Comparison of ENCODE assay signal across 12 cellular contexts in the genomic region with DNA sequence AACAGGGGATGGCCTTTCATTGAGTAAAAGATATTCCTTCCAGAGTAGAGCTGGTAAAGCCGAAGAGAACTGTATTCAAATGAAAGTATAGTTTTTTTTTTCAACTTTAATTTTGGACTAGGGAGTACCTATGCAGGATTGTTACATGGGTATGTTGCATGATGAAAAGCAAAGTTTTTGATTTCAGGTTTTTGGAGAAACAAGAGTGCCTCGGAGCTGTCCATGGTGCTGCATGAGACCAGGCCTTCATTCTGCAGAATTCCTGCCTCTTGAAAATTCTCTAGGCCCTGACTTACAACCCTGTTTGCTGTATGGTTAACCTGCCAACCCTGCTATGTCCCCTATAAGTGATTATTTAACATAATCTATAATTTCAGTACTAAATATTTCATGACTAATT.
DNase-seq lines count a peak whose midpoint lies in the region; ATAC-seq and TF ChIP-seq lines count a peak whose summit lies in the region.
"Had no signal": no experiment of that assay in that cellular context is flagged by ENCODE, and none has a peak within 500 bp of the region (broad histone marks: within the 10 kb centered on the region; RNA-seq: fewer than 3 reads in every experiment).

No MANE protein-coding gene starts in this region.

- no peak overlapping the region for H3K9ac ChIP-seq in H9 (ENCODE audit: extremely low read depth, insufficient read length, low read length)

- H3K18ac ChIP-seq in H9 (ENCODE audit: insufficient read length, low read depth, low read length), result no peak overlapping the region

- WGBS in H9 (ENCODE audit: extremely low coverage, insufficient read length, low lambda C conversion rate), result no CpG with 5 or more reads among the region's 2 CpGs

- no peak overlapping the region for H3K4ac ChIP-seq in H9 (ENCODE audit: low read depth, low read length)

- no peaks in the 10 kb centered on the region for H3K79me1 ChIP-seq in H9 (ENCODE audit: insufficient read depth, low read depth, low read length, poor library complexity, severe bottlenecking)

- ATAC-seq in GM21381 (IDR thresholded peaks at IDR 0.05; ENCODE audit: unreplicated experiment), result no peak
- ATAC-seq in GM21447 (IDR thresholded peaks at IDR 0.05; ENCODE audit: unreplicated experiment), result no peak
- ATAC-seq: CD8-positive, alpha-beta T cell had no signal

- H4K20me1 ChIP-seq in H9 (ENCODE audit: control insufficient read depth, insufficient read depth, insufficient read length), result no peaks in the 10 kb centered on the region

- H2BK5ac ChIP-seq in H9 (ENCODE audit: insufficient read length, low read length), result no peak overlapping the region

- no peak overlapping the region for H2BK120ac ChIP-seq in H9 (ENCODE audit: low read depth, low read length, poor library complexity, severe bottlenecking)

- no peak overlapping the region for H4K91ac ChIP-seq in H9 (ENCODE audit: insufficient read length, low read depth, low read length)

- no peak overlapping the region for H2AK5ac ChIP-seq in H9 (ENCODE audit: insufficient read length, low read length)

- no peak overlapping the region for H2BK20ac ChIP-seq in H9 (ENCODE audit: low read depth, low read length, poor library complexity, severe bottlenecking)

- no peak overlapping the region for H4K5ac ChIP-seq in H9 (ENCODE audit: insufficient read length, low read depth, low read length)

- H3K56ac ChIP-seq in H9 (ENCODE audit: insufficient read length, low read depth, low read length), result no peak overlapping the region

- H2BK12ac ChIP-seq in H9 (ENCODE audit: insufficient read length, low read depth, low read length), result no peak overlapping the region

- H3K27me3 Mint-ChIP-seq in H9 (ENCODE audit: low read depth) (no peaks in the 10 kb centered on the region; the same call in 1 of the 2 replicates), neural crest cell (ENCODE audit: low read depth) (no peaks in the 10 kb centered on the region)

- no peaks in the 10 kb centered on the region for H3K9me3 ChIP-seq in H9 (ENCODE audit: control insufficient read depth, low read depth, low read length)

- TF ChIP-seq CTCF in H9 (conservative IDR thresholded peaks at IDR 0.05), result no peak
- no peak for TF ChIP-seq CTCF in choroid plexus epithelial cell (conservative IDR thresholded peaks at IDR 0.05; ENCODE audit: low read depth, low read length)
- TF ChIP-seq CTCF in neural crest cell (conservative IDR thresholded peaks at IDR 0.05), result no peak

- no peak overlapping the region for H3K4me2 ChIP-seq in H9 (ENCODE audit: insufficient read depth, insufficient read length, low read length)

- H3K4me3 Mint-ChIP-seq in H9, result no peak overlapping the region
- no peak overlapping the region for H3K4me3 Mint-ChIP-seq in neural crest cell
- H3K4me3 Mint-ChIP-seq: CD8-positive, alpha-beta T cell had no signal

- no peak overlapping the region for H4K8ac ChIP-seq in H9 (replicated peaks; ENCODE audit: insufficient read length, low read depth, low read length)

- H3K23me2 ChIP-seq in H9 (ENCODE audit: insufficient read length, low read depth, low read length, poor library complexity, severe bottlenecking), result no peaks in the 10 kb centered on the region

- no peak overlapping the region for H3T11ph ChIP-seq in H9 (ENCODE audit: low read length)

- DNase-seq in H9 (peak; percentile 27), NAMALWA (ENCODE audit: low spot score) (peak; percentile 1), choroid plexus epithelial cell (ENCODE audit: low read depth) (peak; percentile 0), neural crest cell (ENCODE audit: low read depth, low spot score) (peak; percentile 22), AG08395 (ENCODE audit: low spot score) (no peak)
- DNase-seq: activated naive CD4-positive, alpha-beta T cell; caudate nucleus; CD8-positive, alpha-beta T cell; NCI-H510A had no signal

- H3K79me2 ChIP-seq in H9 (ENCODE audit: insufficient read depth, low read length), result no peaks in the 10 kb centered on the region

- H3K36me3 Mint-ChIP-seq in H9 (ENCODE audit: insufficient read depth in 1 of 3, low read depth in 3 of 3) (peaks cover 0 to 5% (median 5%) of the 10 kb centered on the region in 3 experiments; a peak in 3 of 7 replicates), neural crest cell (ENCODE audit: low read depth) (no peaks in the 10 kb centered on the region)
- H3K36me3 Mint-ChIP-seq: CD8-positive, alpha-beta T cell had no signal

- H3K27ac Mint-ChIP-seq in H9 (no peak overlapping the region), neural crest cell (ENCODE audit: unreplicated experiment) (no peak overlapping the region)
- H3K27ac Mint-ChIP-seq: CD8-positive, alpha-beta T cell had no signal

- no peak overlapping the region for H3K4me3 ChIP-seq in choroid plexus epithelial cell (ENCODE audit: low read depth, low read length)

- no peaks in the 10 kb centered on the region for H3K4me1 ChIP-seq in H9 (ENCODE audit: insufficient read depth, low read length)

- no peak overlapping the region for H3K27ac ChIP-seq in H9 (ENCODE audit: insufficient read length, low read depth, low read length)
- H3K27ac ChIP-seq: epithelial cell of prostate had no signal

- H3K4me1 Mint-ChIP-seq in H9, result no peaks in the 10 kb centered on the region
- H3K4me1 Mint-ChIP-seq in neural crest cell, result no peaks in the 10 kb centered on the region

- H2BK15ac ChIP-seq in H9 (ENCODE audit: low read depth, low read length), result no peak overlapping the region

- H3K9me3 Mint-ChIP-seq in H9 (peaks cover 47 to 50% of the 10 kb centered on the region in 2 experiments), neural crest cell (peaks cover 13% of the 10 kb centered on the region)
- H3K9me3 Mint-ChIP-seq: CD8-positive, alpha-beta T cell had no signal

- no peaks in the 10 kb centered on the region for H3K27me3 ChIP-seq in H9 (ENCODE audit: insufficient read depth, low read length)

- no peak overlapping the region for H3K14ac ChIP-seq in H9 (ENCODE audit: insufficient read depth, low read length)

- no peak overlapping the region for H2AFZ ChIP-seq in H9 (ENCODE audit: low read length)

- no peak overlapping the region for H3K23ac ChIP-seq in H9 (ENCODE audit: insufficient read length, low read depth, low read length)
